ENCODE assay signal across 7 cellular contexts in the genomic region with DNA sequence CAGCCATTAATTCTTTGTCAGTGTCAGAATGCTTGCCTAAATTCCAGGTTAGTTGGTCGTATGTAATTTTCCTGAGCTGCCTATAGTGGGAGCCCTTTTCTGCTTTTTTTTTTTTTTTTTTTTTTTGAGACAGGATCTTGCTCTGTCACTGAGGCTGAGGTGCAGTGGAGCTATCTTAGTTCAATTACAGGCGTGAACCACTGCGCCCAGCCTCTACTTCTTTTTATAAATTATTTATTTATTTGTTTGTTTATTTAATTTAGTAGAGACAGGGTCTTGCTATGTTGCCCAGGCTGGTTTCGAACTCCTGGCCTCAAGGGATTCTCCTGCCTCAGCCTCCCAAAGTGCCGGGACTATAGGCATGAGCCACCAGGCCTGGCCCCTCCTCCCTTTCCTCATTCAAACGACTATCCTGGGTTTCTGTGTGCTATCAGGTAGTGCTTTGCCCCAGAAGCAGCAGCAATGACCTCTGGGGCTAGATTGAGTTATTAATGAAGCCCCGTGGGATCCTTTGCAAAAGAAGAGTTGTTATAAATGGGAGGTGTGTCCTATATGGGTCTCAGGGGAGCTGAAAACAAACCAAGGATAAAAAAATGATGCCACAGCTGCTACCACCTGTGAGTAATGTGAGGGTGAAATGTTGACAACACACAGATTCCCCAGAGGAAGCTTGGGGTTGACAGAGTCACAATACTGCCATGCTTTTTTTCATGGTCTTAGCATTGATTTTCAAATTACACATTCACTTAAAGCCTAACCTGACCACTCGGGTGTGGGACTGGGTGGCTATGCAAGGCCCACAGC. TPM values are rescaled to one million over a fixed set of nuclear protein-coding genes. Genes with fewer than 3 reads are reported as not detected.
DNase-seq lines count a peak whose midpoint lies in the region; ATAC-seq and TF ChIP-seq lines count a peak whose summit lies in the region.

No MANE protein-coding gene starts in this region.

- no peak overlapping the region for H3K27ac Mint-ChIP-seq in activated CD8-positive, alpha-beta T cell treated with anti-CD3 and anti-CD28 coated beads, Interleukin-2, amount 10 ng/mL, durations not matched to agents 7 days and 5 days
- no peak overlapping the region for H3K27ac Mint-ChIP-seq in T-cell
- no peak overlapping the region for H3K27ac Mint-ChIP-seq in T-helper 17 cell

- no peak overlapping the region for H3K4me2 ChIP-seq in parathyroid adenoma (ENCODE audit: low read length)

- H2AFZ ChIP-seq in parathyroid adenoma = no peak overlapping the region

- no peak overlapping the region for H3K4me3 Mint-ChIP-seq in activated CD8-positive, alpha-beta T cell treated with anti-CD3 and anti-CD28 coated beads, Interleukin-2, amount 10 ng/mL, durations not matched to agents 7 days and 5 days
- H3K4me3 Mint-ChIP-seq in T-cell (no peak overlapping the region), T-helper 17 cell (no peak overlapping the region)

- no peaks in the 10 kb centered on the region for H3K79me2 ChIP-seq in parathyroid adenoma

- peak; percentile 57 for ATAC-seq in activated CD8-positive, alpha-beta T cell treated with anti-CD3 and anti-CD28 coated beads, Interleukin-2, amount 10 ng/mL, durations not matched to agents 7 days and 5 days
- ATAC-seq in T-cell (replicated peaks in 1 of 4) = no peak
- ATAC-seq in HG03378 (IDR thresholded peaks at IDR 0.05; ENCODE audit: unreplicated experiment) = no peak
- no peak for ATAC-seq in T-helper 17 cell

- no peak overlapping the region for H3K27ac ChIP-seq in parathyroid adenoma

- no peaks in the 10 kb centered on the region for H3K27me3 ChIP-seq in parathyroid adenoma (ENCODE audit: control insufficient read depth, insufficient read depth, low read length)

- POLR2A ChIA-PET in activated CD8-positive, alpha-beta T cell treated with anti-CD3 and anti-CD28 coated beads, Interleukin-2, amount 10 ng/mL, durations not matched to agents 7 days and 5 days (lab: Charles Lee) = interaction anchor here (0.7 kb wide), 2 partner anchors 160 to 376 kb away, joined by 3 read pairs; no protein-coding TSS in a partner anchor
- POLR2A ChIA-PET in T-cell (lab: Charles Lee) = interaction anchor here in 1 of 2 donors (0.6 kb wide), 2 partner anchors 23 to 272 kb away, joined by 4 read pairs; no protein-coding TSS in a partner anchor

- no peaks in the 10 kb centered on the region for H3K27me3 Mint-ChIP-seq in activated CD8-positive, alpha-beta T cell treated with anti-CD3 and anti-CD28 coated beads, Interleukin-2, amount 10 ng/mL, durations not matched to agents 7 days and 5 days (ENCODE audit: low read depth)
- H3K27me3 Mint-ChIP-seq in T-cell = no peaks in the 10 kb centered on the region
- H3K27me3 Mint-ChIP-seq in T-helper 17 cell = no peaks in the 10 kb centered on the region

- H3K4me1 ChIP-seq in parathyroid adenoma = no peaks in the 10 kb centered on the region

- DNase-seq in KBM-7 (peak; percentile 32), T-cell (no peak), T-helper 17 cell (no peak)
- no peak for DNase-seq in activated CD8-positive, alpha-beta T cell treated with anti-CD3 and anti-CD28 coated beads, Interleukin-2, amount 10 ng/mL, durations not matched to agents 7 days and 5 days

- no peaks in the 10 kb centered on the region for H3K36me3 ChIP-seq in parathyroid adenoma (ENCODE audit: control insufficient read depth, insufficient read depth, low read length)

- no peaks in the 10 kb centered on the region for H3K36me3 Mint-ChIP-seq in activated CD8-positive, alpha-beta T cell treated with anti-CD3 and anti-CD28 coated beads, Interleukin-2, amount 10 ng/mL, durations not matched to agents 7 days and 5 days (ENCODE audit: low read depth)
- no peaks in the 10 kb centered on the region for H3K36me3 Mint-ChIP-seq in T-cell
- H3K36me3 Mint-ChIP-seq in T-helper 17 cell (ENCODE audit: low read depth) = no peaks in the 10 kb centered on the region

- in situ Hi-C loops in KBM-7 (cut with MboI; ENCODE audit: low pct_unique_long_range_greater_than_20kb, low sequenced_read_pairs) = no loop called here

- H3K4me1 Mint-ChIP-seq in activated CD8-positive, alpha-beta T cell treated with anti-CD3 and anti-CD28 coated beads, Interleukin-2, amount 10 ng/mL, durations not matched to agents 7 days and 5 days (ENCODE audit: low read depth) = peaks cover 5% of the 10 kb centered on the region
- H3K4me1 Mint-ChIP-seq in T-cell = no peaks in the 10 kb centered on the region
- H3K4me1 Mint-ChIP-seq in T-helper 17 cell = no peaks in the 10 kb centered on the region

- H3K9me3 ChIP-seq in parathyroid adenoma (ENCODE audit: control insufficient read depth, low read length) (no peaks in the 10 kb centered on the region), T-helper 17 cell (ENCODE audit: control insufficient read depth, low read length, poor library complexity, severe bottlenecking) (no peaks in the 10 kb centered on the region)

- no peaks in the 10 kb centered on the region for H3K9me3 Mint-ChIP-seq in activated CD8-positive, alpha-beta T cell treated with anti-CD3 and anti-CD28 coated beads, Interleukin-2, amount 10 ng/mL, durations not matched to agents 7 days and 5 days (ENCODE audit: insufficient read depth)
- peaks cover 0 to 4% (median 0%) of the 10 kb centered on the region in 3 donors for H3K9me3 Mint-ChIP-seq in T-cell

- H3K4me3 ChIP-seq in GM12875 (ENCODE audit: low read depth, low read length) (no peak overlapping the region), parathyroid adenoma (ENCODE audit: low read depth, low read length) (no peak overlapping the region)

- TF ChIP-seq CTCF in GM12875 (IDR thresholded peaks at IDR 0.05; ENCODE audit: borderline replicate concordance, insufficient read depth, low read depth, low read length) = peak; percentile 58; the same call in 1 of the 2 replicates
- TF ChIP-seq CTCF in parathyroid adenoma (IDR thresholded peaks at IDR 0.05) = peak; percentile 39

- CTCF ChIA-PET in activated CD8-positive, alpha-beta T cell treated with anti-CD3 and anti-CD28 coated beads, Interleukin-2, amount 10 ng/mL, durations not matched to agents 7 days and 5 days (lab: Charles Lee) = interaction anchor here (0.7 to 3.7 kb wide), 20 partner anchors 11 to 878 kb away, joined by 3 to 17 read pairs (median 4); no protein-coding TSS in a partner anchor
- CTCF ChIA-PET in T-cell (lab: Charles Lee) = interaction anchor here (0.6 to 1.3 kb wide), 6 partner anchors 13 to 375 kb away, joined by 3 to 6 read pairs (median 4); no protein-coding TSS in a partner anchor

- no peak overlapping the region for H3K9ac ChIP-seq in parathyroid adenoma

RNA-seq across cellular contexts. Expression of a gene that starts 34.6 kb away (rescaled TPM):
- total RNA-seq in activated CD8-positive, alpha-beta T cell treated with anti-CD3 and anti-CD28 coated beads, Interleukin-2, amount 10 ng/mL, durations not matched to agents 7 days and 5 days = 10 to 100 TPM; 56.1 to 56.8 TPM
- 1,000 to 10,000 TPM in 2 of 5 donors, 100 to 1,000 TPM in 3; 129 to 1,245 (median 169) TPM for total RNA-seq in T-cell
- total RNA-seq in T-helper 17 cell = 1,000 to 10,000 TPM; 1,744 to 1,805 TPM
